Comparison of ENCODE assay signal across 8 cellular contexts in genomic region chr15:62896969-62897486, GRCh38.
DNase-seq lines count a peak whose midpoint lies in the region; ATAC-seq lines count a peak whose summit lies in the region.

No MANE protein-coding gene starts in this region.

- POLR2A ChIA-PET in CD8-positive, alpha-beta memory T cell (lab: Charles Lee), result no interaction called here

- H3K9me3 ChIP-seq in adipocyte (ENCODE audit: control insufficient read depth, low read length), result no peaks in the 10 kb centered on the region
- no peaks in the 10 kb centered on the region for H3K9me3 ChIP-seq in CD8-positive, alpha-beta memory T cell (ENCODE audit: low read length)

- no peaks in the 10 kb centered on the region for H3K36me3 Mint-ChIP-seq in CD8-positive, alpha-beta memory T cell

- peak overlapping the region; percentile 30 for H3K4me3 ChIP-seq in adipocyte (ENCODE audit: low read length)
- H3K4me3 ChIP-seq in CD8-positive, alpha-beta memory T cell (ENCODE audit: low read length), result no peak overlapping the region

- H3K27ac ChIP-seq in CD8-positive, alpha-beta memory T cell (ENCODE audit: low read depth, low read length), result no peak overlapping the region

- DNase-seq in GM04503 (ENCODE audit: low read depth), result peak; percentile 97
- peak; percentile 98 for DNase-seq in adipocyte (ENCODE audit: low read depth)
- DNase-seq in cardiac septum (ENCODE audit: low spot score), result peak; percentile 96
- DNase-seq in renal cortical epithelial cell (ENCODE audit: low read depth), result peak; percentile 99
- DNase-seq in D341Med (ENCODE audit: low spot score), result no peak
- DNase-seq in COLO668 (lab: John Stamatoyannopoulos, UW; ENCODE audit: unreplicated experiment), result no peak
- no peak for DNase-seq in CD8-positive, alpha-beta memory T cell

- intact Hi-C loops in cardiac septum (cut with DNase I), result loop anchor here (2.0 to 5.0 kb wide), 3 partner anchors 45 to 146 kb away; partner anchors contain the start of gene TPM1

- H3K27me3 ChIP-seq in adipocyte (replicated peaks; ENCODE audit: control insufficient read depth, insufficient read depth, low read length), result no peaks in the 10 kb centered on the region
- no peaks in the 10 kb centered on the region for H3K27me3 ChIP-seq in CD8-positive, alpha-beta memory T cell (ENCODE audit: insufficient read depth, low read length, poor library complexity, severe bottlenecking)

- no peak for ATAC-seq in HG03469 (IDR thresholded peaks at IDR 0.05; ENCODE audit: unreplicated experiment)

- no peak overlapping the region for H3K4me3 Mint-ChIP-seq in CD8-positive, alpha-beta memory T cell

- H3K4me1 ChIP-seq in adipocyte (ENCODE audit: control insufficient read depth, insufficient read depth, low read length), result peaks cover 45% of the 10 kb centered on the region
- no peaks in the 10 kb centered on the region for H3K4me1 ChIP-seq in CD8-positive, alpha-beta memory T cell (ENCODE audit: insufficient read depth, low read length)

- no peaks in the 10 kb centered on the region for H3K9me3 Mint-ChIP-seq in CD8-positive, alpha-beta memory T cell

- H3K9ac ChIP-seq in adipocyte (ENCODE audit: low read length), result peak overlapping the region; percentile 76

- H3K36me3 ChIP-seq in adipocyte (ENCODE audit: control insufficient read depth, insufficient read depth, low read length, severe bottlenecking), result no peaks in the 10 kb centered on the region
- no peaks in the 10 kb centered on the region for H3K36me3 ChIP-seq in CD8-positive, alpha-beta memory T cell (ENCODE audit: insufficient read depth, low read length)

- peaks cover 15 to 33% of the 10 kb centered on the region in 2 donors for H3K27me3 Mint-ChIP-seq in CD8-positive, alpha-beta memory T cell

- no peak overlapping the region for H3K27ac Mint-ChIP-seq in CD8-positive, alpha-beta memory T cell

- H3K4me1 Mint-ChIP-seq in CD8-positive, alpha-beta memory T cell, result no peaks in the 10 kb centered on the region

- CTCF ChIA-PET in CD8-positive, alpha-beta memory T cell (lab: Charles Lee), result no interaction called here

Comparison
In these comparisons a context has a peak if more than half of its experiments do, and no peak if none do; other contexts are left out.
1. DNase-seq: peak in GM04503 (single experiment), adipocyte (single experiment), cardiac septum (single experiment) and renal cortical epithelial cell (single experiment); none in D341Med (single experiment), COLO668 (single experiment) and CD8-positive, alpha-beta memory T cell (0 of 5).